10 cellular contexts compared by ENCODE assay signal in the genomic region with DNA sequence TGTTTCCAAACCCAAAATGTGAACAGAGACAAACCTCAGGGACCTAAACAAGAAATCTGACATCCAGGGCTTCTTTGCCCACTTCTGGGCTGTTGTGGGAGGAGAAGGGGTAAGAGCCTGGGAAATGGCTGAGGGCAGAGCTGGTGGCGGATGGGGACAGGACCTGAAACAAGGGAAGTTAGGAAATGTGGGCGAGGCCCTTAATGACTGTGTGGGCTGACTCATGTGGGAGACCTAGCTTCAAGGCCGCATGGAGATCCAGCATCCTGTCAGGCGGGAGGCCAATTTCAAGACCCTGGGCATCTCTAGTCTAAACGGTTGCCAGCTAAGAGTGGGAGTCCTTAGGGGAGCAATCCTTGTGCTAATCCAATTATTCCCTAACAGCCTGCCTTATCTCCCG. TPM values are rescaled to one million over a fixed set of nuclear protein-coding genes. Genes with fewer than 3 reads are reported as not detected.
DNase-seq lines count a peak whose midpoint lies in the region; ATAC-seq, FAIRE-seq and TF ChIP-seq lines count a peak whose summit lies in the region.
"Had no signal": no experiment of that assay in that cellular context is flagged by ENCODE, and none has a peak within 500 bp of the region (broad histone marks: within the 10 kb centered on the region; RNA-seq: fewer than 3 reads in every experiment).

No MANE protein-coding gene starts in this region.

- no peaks in the 10 kb centered on the region for H3K9me3 ChIP-seq in astrocyte (ENCODE audit: insufficient read depth, low read depth, low read length)
- no peaks in the 10 kb centered on the region for H3K9me3 ChIP-seq in keratinocyte (ENCODE audit: control insufficient read depth, low read depth, low read length)
- H3K9me3 ChIP-seq in upper lobe of right lung, result no peaks in the 10 kb centered on the region

- peak overlapping the region; percentile 7 for H3K27ac ChIP-seq in astrocyte (ENCODE audit: low read depth, low read length)
- peak overlapping the region; percentile 10 for H3K27ac ChIP-seq in keratinocyte (ENCODE audit: control insufficient read depth, insufficient read depth, low read length)
- no peak overlapping the region for H3K27ac ChIP-seq in upper lobe of right lung
- H3K27ac ChIP-seq in GM23338 (ENCODE audit: low read depth), result no peak overlapping the region

- intact Hi-C loops in upper lobe of right lung (cut with DNase I), result no loop called here

- H3K4me2 ChIP-seq in astrocyte (ENCODE audit: low read length), result peak overlapping the region; percentile 53
- peak overlapping the region; percentile 27 for H3K4me2 ChIP-seq in keratinocyte (ENCODE audit: control insufficient read depth, extremely low read depth, insufficient read depth, low read depth, low read length)
- H3K4me2 ChIP-seq in GM23338, result no peak overlapping the region

- peaks cover 38% of the 10 kb centered on the region for H3K4me1 ChIP-seq in astrocyte (ENCODE audit: insufficient read depth, low read length)
- H3K4me1 ChIP-seq in keratinocyte (ENCODE audit: control insufficient read depth, extremely low read depth, insufficient read depth, low read length), result peaks cover 36% of the 10 kb centered on the region
- H3K4me1 ChIP-seq in upper lobe of right lung, result peaks cover 24% of the 10 kb centered on the region
- peaks cover 26% of the 10 kb centered on the region for H3K4me1 ChIP-seq in GM23338 (ENCODE audit: insufficient read depth)

- no peak overlapping the region for H3K4me3 ChIP-seq in astrocyte (ENCODE audit: insufficient read depth, low read depth, low read length)
- no peak overlapping the region for H3K4me3 ChIP-seq in keratinocyte (ENCODE audit: control insufficient read depth in 2 of 3, extremely low read depth in 1 of 3, insufficient read depth in 2 of 3, low read depth in 1 of 3, low read length in 3 of 3)
- H3K4me3 ChIP-seq in upper lobe of right lung, result no peak overlapping the region
- H3K4me3 ChIP-seq in GM23338, result no peak overlapping the region

- H3K9ac ChIP-seq in astrocyte (ENCODE audit: low read length) (no peak overlapping the region), keratinocyte (ENCODE audit: control insufficient read depth, extremely low read depth, insufficient read depth, low read length) (no peak overlapping the region)

- no peaks in the 10 kb centered on the region for H3K9me3 Mint-ChIP-seq in astrocyte (ENCODE audit: unreplicated experiment)
- H3K9me3 Mint-ChIP-seq in GM23338, result no peaks in the 10 kb centered on the region

- DNase-seq in NCI-H82 (lab: John Stamatoyannopoulos, UW) (peak; percentile 61), NCI-H82 treated with DMSO at 0.1 percent for 48 hours (lab: John Stamatoyannopoulos, UW; ENCODE audit: unreplicated experiment) (no peak), astrocyte (ENCODE audit: low read depth) (peak; percentile 60), keratinocyte (ENCODE audit: low read depth, low spot score) (no peak), upper lobe of right lung (no peak), GM20000 (ENCODE audit: low spot score) (no peak), GM23338 (ENCODE audit: low spot score) (no peak), NCI-H526 (lab: John Stamatoyannopoulos, UW) (no peak)
- DNase-seq: activated CD4-positive, alpha-beta T cell treated with anti-CD3 and anti-CD28 coated beads, Interleukin-2, amount 50 U/mL, for 48 hours; NCI-H1092 had no signal

- ATAC-seq in upper lobe of right lung (peak; percentile 61), GM23338 (no peak)

- FAIRE-seq in astrocyte (lab: Jason Lieb, UNC) (no peak), keratinocyte (lab: Jason Lieb, UNC) (peak; percentile 78)

- H3K27ac Mint-ChIP-seq in astrocyte (ENCODE audit: unreplicated experiment) (no peak overlapping the region), GM23338 (no peak overlapping the region)

- H2AFZ ChIP-seq in astrocyte (ENCODE audit: low read depth, low read length), result peak overlapping the region; percentile 65
- H2AFZ ChIP-seq in keratinocyte (ENCODE audit: control insufficient read depth, low read length), result peak overlapping the region; percentile 38
- no peak overlapping the region for H2AFZ ChIP-seq in GM23338

- H3K79me2 ChIP-seq in astrocyte (ENCODE audit: insufficient read depth, low read length) (peaks cover 25% of the 10 kb centered on the region), keratinocyte (ENCODE audit: control insufficient read depth, insufficient read depth, low read length) (no peaks in the 10 kb centered on the region), GM23338 (replicated peaks; ENCODE audit: insufficient read depth) (no peaks in the 10 kb centered on the region)

- no peaks in the 10 kb centered on the region for H3K9me2 ChIP-seq in GM23338 (ENCODE audit: insufficient read depth)

- H3K9me1 ChIP-seq in keratinocyte (ENCODE audit: control insufficient read depth, extremely low read depth, insufficient read depth, low read length), result no peaks in the 10 kb centered on the region

- H3K4me1 Mint-ChIP-seq in astrocyte (ENCODE audit: low read depth, unreplicated experiment), result peaks cover 25% of the 10 kb centered on the region
- H3K4me1 Mint-ChIP-seq in GM23338, result peaks cover 29% of the 10 kb centered on the region

- H3K4me3 Mint-ChIP-seq in astrocyte (ENCODE audit: unreplicated experiment) (no peak overlapping the region), GM23338 (no peak overlapping the region)

- H4K20me1 ChIP-seq in astrocyte (ENCODE audit: insufficient read depth, low read length), result peaks cover 22% of the 10 kb centered on the region
- H4K20me1 ChIP-seq in keratinocyte (ENCODE audit: control insufficient read depth, extremely low read depth, insufficient read depth, low read length), result no peaks in the 10 kb centered on the region
- peaks cover 3% of the 10 kb centered on the region for H4K20me1 ChIP-seq in GM23338 (replicated peaks; ENCODE audit: insufficient read depth)

- H3K36me3 ChIP-seq in astrocyte (ENCODE audit: insufficient read depth, low read length) (no peaks in the 10 kb centered on the region), keratinocyte (ENCODE audit: control insufficient read depth in 2 of 2, extremely low read depth in 1 of 2, insufficient read depth in 2 of 2, low read length in 2 of 2) (no peaks in the 10 kb centered on the region), upper lobe of right lung (no peaks in the 10 kb centered on the region), GM23338 (ENCODE audit: insufficient read depth) (no peaks in the 10 kb centered on the region)

- no peaks in the 10 kb centered on the region for H3F3A ChIP-seq in GM23338 (replicated peaks; ENCODE audit: low read depth)

- TF ChIP-seq CTCF in astrocyte (IDR thresholded peaks at IDR 0.05; ENCODE audit: insufficient read depth, low read depth, low read length), result no peak
- TF ChIP-seq CTCF in keratinocyte (optimal IDR thresholded peaks at IDR 0.05 in 1 of 3, IDR thresholded peaks at IDR 0.05 in 1 of 3, conservative IDR thresholded peaks at IDR 0.05 in 1 of 3; ENCODE audit: extremely low read depth in 1 of 3, insufficient read depth in 2 of 3, low read length in 3 of 3), result no peak
- TF ChIP-seq CTCF in upper lobe of right lung (IDR thresholded peaks at IDR 0.05), result no peak
- no peak for TF ChIP-seq CTCF in GM20000 (IDR thresholded peaks at IDR 0.05; ENCODE audit: extremely low read depth, missing control alignments)
- no peak for TF ChIP-seq CTCF in GM23338 (conservative IDR thresholded peaks at IDR 0.05; ENCODE audit: low read depth in 2 of 2)

- H3K27me3 ChIP-seq in astrocyte (ENCODE audit: insufficient read depth, low read length) (no peaks in the 10 kb centered on the region), keratinocyte (ENCODE audit: control insufficient read depth, extremely low read depth, insufficient read depth, low read length) (no peaks in the 10 kb centered on the region), upper lobe of right lung (no peaks in the 10 kb centered on the region), GM23338 (ENCODE audit: insufficient read depth) (peaks cover 92% of the 10 kb centered on the region)

- dilution Hi-C loops in keratinocyte (cut with MboI; ENCODE audit: extremely low pct_ligation_motif_present, low sequenced_read_pairs), result no loop called here

- H3K36me3 Mint-ChIP-seq in astrocyte (ENCODE audit: low read depth, unreplicated experiment) (no peaks in the 10 kb centered on the region), GM23338 (ENCODE audit: low read depth) (no peaks in the 10 kb centered on the region)

- H3K27me3 Mint-ChIP-seq in astrocyte (ENCODE audit: low read depth, unreplicated experiment) (peaks cover 30% of the 10 kb centered on the region), GM23338 (ENCODE audit: insufficient read depth, low read depth, poor library complexity) (peaks cover 76% of the 10 kb centered on the region)

TF ChIP-seq in GM23338, 12 proteins besides CTCF, POLR2A, EP300 and RAD21 (continues in another document):
- TF ChIP-seq NANOG (IDR thresholded peaks at IDR 0.05; ENCODE audit: borderline replicate concordance), result no peak

RNA-seq across cellular contexts. Expression of gene OAF, which starts 2.1 kb away (rescaled TPM):
- total RNA-seq in astrocyte (20.9 and 22.5 TPM in 2 replicates), upper lobe of right lung (19.8 TPM)
- polyA plus RNA-seq in keratinocyte (10.9 to 21.0 TPM (median 11.2 TPM) in 3 replicates), GM23338 (2016; fragmentation: Nextera tagmentation; extraction: Ambion mirVana) (1.1 and 1.6 TPM in 2 replicates)
- polyA plus RNA-seq in keratinocyte (2011; ENCODE audit: low read depth), result 1.9 TPM
- polyA plus RNA-seq in keratinocyte (2011; cell fraction: cytosol; rRNA removed), result 8.5 and 15.4 TPM in 2 replicates
- 11.1 and 15.6 TPM in 2 replicates for polyA plus RNA-seq in keratinocyte (2011; cell fraction: nucleus; rRNA removed)
- 7.5 and 10.9 TPM in 2 replicates for polyA plus RNA-seq in keratinocyte (2012; ENCODE audit: low replicate concordance)
- polyA minus RNA-seq in keratinocyte, result 8.6 to 13.2 TPM (median 9.1 TPM) in 3 replicates
- polyA minus RNA-seq in keratinocyte (2011; cell fraction: cytosol; rRNA and poly(A)+ RNA removed), result 31.3 TPM
- polyA minus RNA-seq in keratinocyte (2011; cell fraction: nucleus; rRNA and poly(A)+ RNA removed), result 8.5 and 10.3 TPM in 2 replicates
- total RNA-seq in GM23338 (2014; rRNA removed; shearing (Covaris generic)), result 1.2 and 3.0 TPM in 2 replicates

RNA-seq across cellular contexts. Expression of gene POU2F3, which starts 31.2 kb away (rescaled TPM):
- total RNA-seq in astrocyte, result 0.20 TPM in 1 of 2 replicates, not detected in the other
- 0.61 to 0.96 TPM (median 0.90 TPM) in 3 replicates for polyA plus RNA-seq in keratinocyte
- 3.2 TPM for polyA plus RNA-seq in keratinocyte (2011; ENCODE audit: low read depth)
- polyA plus RNA-seq in keratinocyte (2011; cell fraction: cytosol; rRNA removed), result 0.55 and 0.85 TPM in 2 replicates
- polyA plus RNA-seq in keratinocyte (2011; cell fraction: nucleus; rRNA removed), result 0.45 and 1.5 TPM in 2 replicates
- polyA plus RNA-seq in keratinocyte (2012; ENCODE audit: low replicate concordance), result 0.89 and 9.7 TPM in 2 replicates
- polyA minus RNA-seq in keratinocyte, result 1.2 to 1.6 TPM (median 1.2 TPM) in 3 replicates
- not detected for polyA minus RNA-seq in keratinocyte (2011; cell fraction: cytosol; rRNA and poly(A)+ RNA removed)
- polyA minus RNA-seq in keratinocyte (2011; cell fraction: nucleus; rRNA and poly(A)+ RNA removed), result 0.62 and 0.63 TPM in 2 replicates
- total RNA-seq in upper lobe of right lung, result 3.0 TPM
- total RNA-seq in GM23338 (2014; rRNA removed; shearing (Covaris generic)), result 0.45 and 1.1 TPM in 2 replicates
- 0.79 and 1.4 TPM in 2 replicates for polyA plus RNA-seq in GM23338 (2016; fragmentation: Nextera tagmentation; extraction: Ambion mirVana)

Comparison
In these comparisons a context has a peak if more than half of its experiments do, and no peak if none do; other contexts are left out.
1. DNase-seq: peak in NCI-H82 (single experiment) and astrocyte (single experiment); none in NCI-H82 treated with DMSO at 0.1 percent for 48 hours (single experiment), keratinocyte (single experiment), upper lobe of right lung (single experiment), GM20000 (single experiment), GM23338 (single experiment) and NCI-H526 (0 of 2).
2. H3K27ac ChIP-seq: peak in astrocyte (single experiment) and keratinocyte (single experiment); none in upper lobe of right lung (single experiment) and GM23338 (single experiment).